ENCODE assay signal across 8 cellular contexts in the genomic region with DNA sequence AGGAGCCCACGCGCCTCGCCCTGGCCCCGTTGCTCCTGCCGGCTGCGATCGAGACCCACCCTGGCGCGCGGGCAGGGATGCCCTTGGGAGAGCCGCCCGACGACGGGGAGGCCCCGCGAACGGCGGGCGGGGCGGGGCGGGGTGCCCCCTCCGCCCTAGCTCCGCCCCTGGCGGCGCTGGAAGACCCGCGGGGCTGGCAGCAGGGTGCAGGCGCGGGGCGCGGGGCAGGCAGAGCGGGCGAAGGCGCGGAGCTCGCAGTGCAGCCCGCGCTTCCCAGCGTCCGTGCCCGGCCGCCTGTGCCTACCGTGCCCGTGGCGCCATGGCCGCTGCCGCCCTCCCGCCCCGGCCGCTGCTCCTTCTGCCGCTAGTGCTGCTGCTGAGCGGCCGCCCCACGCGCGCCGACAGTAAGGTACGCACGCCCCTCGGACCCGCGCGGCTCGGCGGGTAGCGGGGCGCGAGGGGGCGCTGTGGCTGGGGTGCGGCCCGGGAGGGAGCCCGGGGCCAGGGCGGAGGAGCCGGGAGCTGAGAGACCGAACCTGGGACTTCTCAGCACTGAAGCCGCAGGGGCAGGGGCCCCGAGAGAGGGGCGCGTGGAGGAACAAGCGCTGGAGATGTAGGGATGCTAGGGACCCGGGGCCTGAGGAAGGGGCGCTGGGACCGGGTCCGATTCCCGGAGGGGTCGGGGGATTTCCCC. TPM values are rescaled to one million over a fixed set of nuclear protein-coding genes. Genes with fewer than 3 reads are reported as not detected.
DNase-seq lines count a peak whose midpoint lies in the region; ATAC-seq, FAIRE-seq and TF ChIP-seq lines count a peak whose summit lies in the region.

OLFML2A (plus strand) TSS at position 182 of the 694 bp plus-strand sequence; CDS start at position 320, 138 bp downstream.

- no peaks in the 10 kb centered on the region for H4K20me1 ChIP-seq in GM12878 (ENCODE audit: control insufficient read depth, insufficient read depth)

- peak within 1 kb of the TSS; percentile 86 for H3K4me2 ChIP-seq in GM12878 (ENCODE audit: control insufficient read depth, insufficient read depth)

- no peak within 1 kb of the TSS for H3K27ac ChIP-seq in GM12878 (ENCODE audit: control insufficient read depth, insufficient read depth)

- H3K36me3 ChIP-seq in GM12878 (ENCODE audit: control insufficient read depth in 2 of 2, insufficient read depth in 2 of 2, low read length in 1 of 2) = no peaks in the 10 kb centered on the region

- WGBS in GM12878 (ENCODE audit: insufficient coverage, insufficient replicate concordance, low lambda C conversion rate, missing lambda C conversion rate) = 2% methylated on average over 50 of the region's 86 CpGs

- TF ChIP-seq RAD21 in GM12878 (IDR thresholded peaks at IDR 0.05; ENCODE audit: insufficient read depth, low read depth, low read length) = peak; percentile 27; the same call in 1 of the 2 replicates

- peak; percentile 16 to 33 (median 20); a peak in 4 of 6 replicates for TF ChIP-seq CTCF in GM12878 (IDR thresholded peaks at IDR 0.05 in 2 of 3, conservative IDR thresholded peaks at IDR 0.05 in 1 of 3; ENCODE audit: control insufficient read depth in 2 of 3, extremely low read depth in 1 of 3, insufficient read depth in 1 of 3, low read depth in 3 of 3, low read length in 3 of 3)

- no TSS peak for BruUV-seq in GM12878 (replicated peaks; lab: Mats Ljungman, UMichigan)

- peak within 1 kb of the TSS; percentile 20 for H2AFZ ChIP-seq in GM12878 (ENCODE audit: control insufficient read depth, low read depth, low read length)

- in situ Hi-C loops in GM12878 (cut with MboI) = no loop called here

- intact Hi-C loops in GM12878 (cut with micrococcal nuclease; ENCODE audit: unreplicated experiment) = no loop called here

- TF ChIP-seq POLR2A in GM12878 (IDR thresholded peaks at IDR 0.05; ENCODE audit: low read depth, low read length) = no peak

- ATAC-seq in GM12878 (peak; percentile 14), GM21576 (IDR thresholded peaks at IDR 0.05; ENCODE audit: unreplicated experiment) (no peak), HG03354 (IDR thresholded peaks at IDR 0.05; ENCODE audit: poor library complexity, severe bottlenecking, unreplicated experiment) (no peak)

- peaks cover 15% of the 10 kb centered on the region for H3K4me1 ChIP-seq in GM12878 (ENCODE audit: control insufficient read depth, insufficient read depth, low read length)

- POLR2A ChIA-PET in GM12878 (lab: Charles Lee) = interaction anchor here (0.5 to 3.0 kb wide), 2 partner anchors 75 to 379 kb away, joined by 3 to 8 read pairs; partner anchors contain the start of gene WDR38

- FAIRE-seq in GM12878 (lab: Jason Lieb, UNC) = no peak

- H3K9me3 ChIP-seq in GM12878 (replicated peaks; ENCODE audit: control insufficient read depth, insufficient read depth, low read length) = no peaks in the 10 kb centered on the region

- peaks cover 5 to 6% of the 10 kb centered on the region in 2 experiments for H3K27me3 ChIP-seq in GM12878 (replicated peaks in 1 of 2; ENCODE audit: control insufficient read depth in 2 of 2, insufficient read depth in 2 of 2, low read length in 1 of 2)

- CTCF ChIA-PET in GM12878 (lab: Yijun Ruan, JAX) = interaction anchor here (0.9 to 16.1 kb wide), 5 partner anchors 8 to 367 kb away, joined by 3 to 575 read pairs (median 4); partner anchors contain the start of genes ARPC5L, RPL35 and WDR38

- no peak for TF ChIP-seq EP300 in GM12878 (IDR thresholded peaks at IDR 0.05; ENCODE audit: borderline replicate concordance in 1 of 2, control insufficient read depth in 1 of 2, low read depth in 2 of 2, low read length in 2 of 2)

- DNase-seq in NCI-H2196 (lab: John Stamatoyannopoulos, UW; ENCODE audit: unreplicated experiment) = peak; percentile 35
- DNase-seq in NCI-H2196 treated with DMSO at 0.1 percent for 48 hours (lab: John Stamatoyannopoulos, UW; ENCODE audit: unreplicated experiment) = no peak
- peak; percentile 47 for DNase-seq in NCI-H2171 treated with DMSO at 0.1 percent for 48 hours (lab: John Stamatoyannopoulos, UW)
- no peak for DNase-seq in GM12878 (ENCODE audit: low read depth, low spot score)
- DNase-seq in islet precursor cell = peak; percentile 78
- DNase-seq in stimulated activated CD4-positive, alpha-beta T cell treated with anti-CD3 and anti-CD28 coated beads, Interleukin-12 subunit alpha, Interleukin-12 subunit beta, amount 100 ng/mL, for 4 hours = peak; percentile 14

- RAD21 ChIA-PET in GM12878 (lab: Charles Lee; ENCODE audit: unreplicated experiment) = interaction anchor here (1.0 to 1.6 kb wide), 5 partner anchors 41 to 152 kb away, joined by 3 to 23 read pairs (median 6); partner anchors contain the start of gene WDR38

- peak within 1 kb of the TSS; percentile 62 for H3K4me3 ChIP-seq in GM12878

- SMC1A ChIA-PET in GM12878 (lab: Charles Lee; ENCODE audit: uncharacterized antibody, unreplicated experiment) = interaction anchor here (0.6 to 9.9 kb wide), 5 partner anchors 12 to 117 kb away, joined by 3 to 233 read pairs (median 4); partner anchors contain the start of gene WDR38

- no peaks in the 10 kb centered on the region for H3K79me2 ChIP-seq in GM12878 (ENCODE audit: control insufficient read depth, insufficient read depth, low read length)

- H3K9ac ChIP-seq in GM12878 (ENCODE audit: control insufficient read depth, insufficient read depth, low read length) = no peak within 1 kb of the TSS

TF ChIP-seq in GM12878, 131 proteins besides CTCF, POLR2A, EP300 and RAD21 (continues in another document):
- TF ChIP-seq DPF2 (IDR thresholded peaks at IDR 0.05) = 0 out of 2 replicates have a peak, but pooled peaks have one; percentile 36
- TF ChIP-seq LARP7 (IDR thresholded peaks at IDR 0.05) = peak; percentile 90
- 0 out of 2 replicates have a peak, but pooled peaks have one; percentile 16 for TF ChIP-seq SMARCA5 (IDR thresholded peaks at IDR 0.05)
- TF ChIP-seq NFXL1 (IDR thresholded peaks at IDR 0.05; ENCODE audit: borderline replicate concordance) = peak; percentile 57; the same call in 1 of the 2 replicates
- TF ChIP-seq, protein P1, sequence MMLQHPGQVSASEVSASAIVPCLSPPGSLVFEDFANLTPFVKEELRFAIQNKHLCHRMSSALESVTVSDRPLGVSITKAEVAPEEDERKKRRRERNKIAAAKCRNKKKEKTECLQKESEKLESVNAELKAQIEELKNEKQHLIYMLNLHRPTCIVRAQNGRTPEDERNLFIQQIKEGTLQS (IDR thresholded peaks at IDR 0.05; ENCODE audit: borderline replicate concordance, extremely low read depth, low read depth, low read length) = no peak
- TF ChIP-seq SREBF1 (IDR thresholded peaks at IDR 0.05; ENCODE audit: low read length) = no peak
- peak; percentile 59 for TF ChIP-seq IKZF1 (conservative IDR thresholded peaks at IDR 0.05)
- TF ChIP-seq SUZ12 (IDR thresholded peaks at IDR 0.05; ENCODE audit: unreplicated experiment) = peak; percentile 56
- 0 out of 2 replicates have a peak, but pooled peaks have one; percentile 32 for TF ChIP-seq NKRF (conservative IDR thresholded peaks at IDR 0.05)
- peak in 1 of 2 experiments; percentile 29; a peak in 1 of 4 replicates for TF ChIP-seq BHLHE40 (IDR thresholded peaks at IDR 0.05; ENCODE audit: borderline replicate concordance in 1 of 2, low read depth in 2 of 2, low read length in 1 of 2)
- TF ChIP-seq BACH1 (IDR thresholded peaks at IDR 0.05; ENCODE audit: borderline replicate concordance) = peak; percentile 36; the same call in 1 of the 2 replicates

RNA-seq across cellular contexts. Expression of gene OLFML2A, which starts in this region (rescaled TPM):
- 0.34 and 0.56 TPM in 2 replicates for total RNA-seq in GM12878 (2013; cell fraction: nucleolus; rRNA removed)
- 0.05 and 0.06 TPM in 2 replicates for total RNA-seq in GM12878 (2014; rRNA removed)
- 0.09 and 0.14 TPM in 2 replicates for total RNA-seq in GM12878 (2014; rRNA removed; fragmentation: Illumina TruSeq; extraction: Trizol)
- 0.10 and 0.27 TPM in 2 replicates for total RNA-seq in GM12878 (2021)
- polyA plus RNA-seq in GM12878 (2011; ENCODE audit: low read depth) = 0.05 TPM
- not detected in 2 replicates for polyA plus RNA-seq in GM12878 (2011; rRNA removed)
- polyA plus RNA-seq in GM12878 (2011; cell fraction: cytosol; rRNA removed) = 0.01 and 0.03 TPM in 2 replicates
- 0.03 and 0.04 TPM in 2 replicates for polyA plus RNA-seq in GM12878 (2011; cell fraction: nucleus; rRNA removed)
- polyA plus RNA-seq in GM12878 (2012) = 0.12 and 0.22 TPM in 2 replicates
- 0.06 and 0.10 TPM in 2 replicates for polyA plus RNA-seq in GM12878 (2014; fragmentation: Illumina TruSeq; extraction: Trizol)
- polyA plus RNA-seq in GM12878 (2014; fragmentation: Nextera tagmentation; extraction: Ambion mirVana) = under 1 TPM in 1 of 2 experiments, not detected in 1; 0.02 TPM
- polyA plus RNA-seq in GM12878 (2014; rRNA removed) = 0.13 and 0.16 TPM in 2 replicates
- polyA plus RNA-seq in GM12878 (2016; fragmentation: Nextera tagmentation; extraction: Ambion mirVana) = not detected
- not detected in 2 replicates for polyA minus RNA-seq in GM12878 (2011; rRNA and poly(A)+ RNA removed)
- not detected in 2 replicates for polyA minus RNA-seq in GM12878 (2011; cell fraction: cytosol; rRNA and poly(A)+ RNA removed)
- not detected in 2 replicates for polyA minus RNA-seq in GM12878 (2011; cell fraction: nucleus; rRNA and poly(A)+ RNA removed)

Comparison
In these comparisons a context has a peak if more than half of its experiments do, and no peak if none do; other contexts are left out.
1. DNase-seq: peak in NCI-H2196 (single experiment), NCI-H2171 treated with DMSO at 0.1 percent for 48 hours (single experiment), islet precursor cell (single experiment) and stimulated activated CD4-positive, alpha-beta T cell treated with anti-CD3 and anti-CD28 coated beads, Interleukin-12 subunit alpha, Interleukin-12 subunit beta, amount 100 ng/mL, for 4 hours (single experiment); none in NCI-H2196 treated with DMSO at 0.1 percent for 48 hours (single experiment) and GM12878 (single experiment).
2. Peak in ATAC-seq, H3K4me3 ChIP-seq and H3K4me2 ChIP-seq in GM12878; RNA of the gene not detected or under 1 TPM.